30 cellular contexts compared by ENCODE assay signal in genomic region chr6:16258709-16259075, GRCh38. TPM values are rescaled to one million over a fixed set of nuclear protein-coding genes. Genes with fewer than 3 reads are reported as not detected.
DNase-seq lines count a peak whose midpoint lies in the region; FAIRE-seq and TF ChIP-seq lines count a peak whose summit lies in the region.
"Had no signal": no experiment of that assay in that cellular context is flagged by ENCODE, and none has a peak within 500 bp of the region (broad histone marks: within the 10 kb centered on the region; RNA-seq: fewer than 3 reads in every experiment).

No MANE protein-coding gene starts in this region.

- peak overlapping the region; percentile 40; the same call in 1 of the 2 replicates for H2BK12ac ChIP-seq in H1 (ENCODE audit: low read depth, low read length)

- no peaks in the 10 kb centered on the region for H3K79me1 ChIP-seq in H1 (ENCODE audit: low read depth, low read length)

- H3K27ac Mint-ChIP-seq in endothelial cell (ENCODE audit: unreplicated experiment): no peak overlapping the region
- H3K27ac Mint-ChIP-seq: activated naive CD4-positive, alpha-beta T cell treated with anti-CD3 and anti-CD28 coated beads for 36 hours; activated T-helper 1 cell treated with anti-CD3 and anti-CD28 coated beads, Interleukin-12 subunit alpha, Interleukin-12 subunit beta, Interleukin-2, Interleukin-4 antibody, amounts not matched to agents 30 ng/mL and 10 ng/mL and 1 ng/mL, durations not matched to agents 14 hours and 24 hours and 36 hours; effector memory CD8-positive, alpha-beta T cell had no signal

- no peaks in the 10 kb centered on the region for H3K9me3 Mint-ChIP-seq in endothelial cell (ENCODE audit: unreplicated experiment)
- H3K9me3 Mint-ChIP-seq: activated T-helper 1 cell treated with anti-CD3 and anti-CD28 coated beads, Interleukin-12 subunit alpha, Interleukin-12 subunit beta, Interleukin-2, Interleukin-4 antibody, amounts not matched to agents 30 ng/mL and 10 ng/mL and 1 ng/mL, durations not matched to agents 14 hours and 24 hours and 36 hours; effector memory CD8-positive, alpha-beta T cell had no signal

- H2BK120ac ChIP-seq in H1 (replicated peaks; ENCODE audit: low read depth, low read length): peak overlapping the region; percentile 44

- H3K4me3 ChIP-seq in HUES48 (ENCODE audit: low read depth, low read length) (no peak overlapping the region), H1 (ENCODE audit: extremely low read depth in 1 of 4, insufficient read depth in 2 of 4, low read depth in 3 of 4, low read length in 4 of 4) (no peak overlapping the region), sigmoid colon (no peak overlapping the region)
- H3K4me3 ChIP-seq: esophagus squamous epithelium, MG63, prostate gland had no signal

- no peak overlapping the region for H3K56ac ChIP-seq in H1 (replicated peaks; ENCODE audit: insufficient read length, low read depth, low read length)

- H4K8ac ChIP-seq in H1 (ENCODE audit: extremely low read depth, insufficient read depth, low read length): no peak overlapping the region

- TF ChIP-seq CTCF in H1 (IDR thresholded peaks at IDR 0.05; ENCODE audit: control extremely low read depth in 1 of 3, insufficient read depth in 1 of 3, low read depth in 1 of 3, low read length in 3 of 3) (no peak), sigmoid colon (IDR thresholded peaks at IDR 0.05) (no peak), endothelial cell (IDR thresholded peaks at IDR 0.05; ENCODE audit: unreplicated experiment) (no peak)

- H2AK5ac ChIP-seq in H1 (ENCODE audit: low read depth, low read length): no peak overlapping the region

- H3K23me2 ChIP-seq in H1 (ENCODE audit: low read depth, low read length): no peaks in the 10 kb centered on the region

- no peak for FAIRE-seq in H1 (lab: Jason Lieb, UNC)
- FAIRE-seq: bronchial epithelial cell, keratinocyte, small intestine, TTC549 had no signal

- intact Hi-C loops in sigmoid colon (cut with DNase I): no loop called here

- H3K9me3 ChIP-seq in HUES48 (ENCODE audit: control insufficient read depth, insufficient read depth, low read length) (no peaks in the 10 kb centered on the region), H1 (ENCODE audit: insufficient read depth in 2 of 2, low read depth in 1 of 2, low read length in 1 of 2) (no peaks in the 10 kb centered on the region), sigmoid colon (no peaks in the 10 kb centered on the region)
- H3K9me3 ChIP-seq: esophagus squamous epithelium, MG63, neutrophil, prostate gland had no signal

- H4K20me1 ChIP-seq in H1 (replicated peaks in 1 of 2; ENCODE audit: control insufficient read depth in 1 of 2, insufficient read depth in 2 of 2, low read length in 2 of 2): no peaks in the 10 kb centered on the region

- TF ChIP-seq RAD21 in H1 (IDR thresholded peaks at IDR 0.05 in 1 of 2, conservative IDR thresholded peaks at IDR 0.05 in 1 of 2; ENCODE audit: low read depth in 2 of 2, low read length in 2 of 2): no peak

- no peaks in the 10 kb centered on the region for H3K36me3 Mint-ChIP-seq in endothelial cell (ENCODE audit: low read depth, unreplicated experiment)

- H3K4me3 Mint-ChIP-seq in endothelial cell (ENCODE audit: unreplicated experiment): no peak overlapping the region
- H3K4me3 Mint-ChIP-seq: activated naive CD4-positive, alpha-beta T cell treated with anti-CD3 and anti-CD28 coated beads for 36 hours; activated T-helper 1 cell treated with anti-CD3 and anti-CD28 coated beads, Interleukin-12 subunit alpha, Interleukin-12 subunit beta, Interleukin-2, Interleukin-4 antibody, amounts not matched to agents 30 ng/mL and 10 ng/mL and 1 ng/mL, durations not matched to agents 14 hours and 24 hours and 36 hours; effector memory CD8-positive, alpha-beta T cell had no signal

- no peak overlapping the region for H3K4ac ChIP-seq in H1 (replicated peaks; ENCODE audit: insufficient read length, low read depth, low read length)

- 79% methylated on average over 6 of the region's 6 CpGs; no CpG with 5 or more reads in 1 of the 2 experiments for WGBS in H1 (ENCODE audit: extremely low coverage in 1 of 2, insufficient coverage in 1 of 2, insufficient read length in 1 of 2, insufficient replicate concordance in 2 of 2, low coverage in 1 of 2, low lambda C conversion rate in 2 of 2, missing lambda C conversion rate in 1 of 2), 2 experiments
- whole genome bisulfite sequencing in sigmoid colon, 2 donors: 80 to 86% methylated on average over 6 of the region's 6 CpGs

- peaks cover 4% of the 10 kb centered on the region for H3K27me3 Mint-ChIP-seq in endothelial cell (ENCODE audit: unreplicated experiment)

- H3K23ac ChIP-seq in H1 (ENCODE audit: insufficient read length): no peak overlapping the region

- no peak overlapping the region for H4K91ac ChIP-seq in H1 (replicated peaks; ENCODE audit: insufficient read length, low read length)

- peaks cover 17% of the 10 kb centered on the region for H3K4me1 Mint-ChIP-seq in endothelial cell (ENCODE audit: unreplicated experiment)

- H3K4me1 ChIP-seq in HUES48 (ENCODE audit: control insufficient read depth, insufficient read depth, low read length): peaks cover 7% of the 10 kb centered on the region
- H3K4me1 ChIP-seq in H1 (replicated peaks in 1 of 4; ENCODE audit: control insufficient read depth in 3 of 4, insufficient read depth in 4 of 4, low read length in 3 of 4): peaks cover 0 to 5% (median 3%) of the 10 kb centered on the region in 4 experiments; a peak in 4 of 7 replicates
- H3K4me1 ChIP-seq in sigmoid colon: peaks cover 0 to 12% (median 5%) of the 10 kb centered on the region in 4 donors
- H3K4me1 ChIP-seq: esophagus squamous epithelium, prostate gland had no signal

- TF ChIP-seq EP300 in H1 (IDR thresholded peaks at IDR 0.05; ENCODE audit: borderline replicate concordance in 1 of 2, low read depth in 2 of 2, low read length in 2 of 2) (no peak), sigmoid colon (IDR thresholded peaks at IDR 0.05) (no peak)

- TF ChIP-seq POLR2A in H1 (IDR thresholded peaks at IDR 0.05; ENCODE audit: control extremely low read depth in 1 of 2, low read depth in 2 of 2, low read length in 2 of 2) (no peak), sigmoid colon (IDR thresholded peaks at IDR 0.05) (no peak)

- no peak overlapping the region for H3K14ac ChIP-seq in H1 (ENCODE audit: insufficient read length)

- H3K9ac ChIP-seq in HUES48 (ENCODE audit: low read depth, low read length) (no peak overlapping the region), H1 (replicated peaks in 1 of 4; ENCODE audit: extremely low read depth in 1 of 4, low read depth in 3 of 4, low read length in 3 of 4) (no peak overlapping the region)

- no peak overlapping the region for H2BK20ac ChIP-seq in H1 (ENCODE audit: low read length)

- POLR2A ChIA-PET in H1 (lab: Charles Lee; ENCODE audit: partially characterized antibody): no interaction called here

- no peak overlapping the region for H2BK15ac ChIP-seq in H1 (ENCODE audit: low read length)

- H3K27me3 ChIP-seq in HUES48 (ENCODE audit: control insufficient read depth, insufficient read depth, low read length): no peaks in the 10 kb centered on the region
- no peaks in the 10 kb centered on the region for H3K27me3 ChIP-seq in H1 (replicated peaks in 1 of 4; ENCODE audit: control insufficient read depth in 3 of 4, extremely low read depth in 1 of 4, insufficient read depth in 3 of 4, low read length in 3 of 4)
- no peaks in the 10 kb centered on the region for H3K27me3 ChIP-seq in layer of hippocampus (ENCODE audit: control insufficient read depth, insufficient read depth, low read length)
- H3K27me3 ChIP-seq in sigmoid colon: no peaks in the 10 kb centered on the region
- H3K27me3 ChIP-seq: esophagus squamous epithelium, MG63, neutrophil had no signal

- CTCF ChIA-PET in H1 (lab: Charles Lee; ENCODE audit: partially characterized antibody): interaction anchor here (0.6 to 2.0 kb wide), 4 partner anchors 11 to 168 kb away, joined by 3 to 5 read pairs (median 3); no protein-coding TSS in a partner anchor

- DNase-seq in H1 (ENCODE audit: low read depth in 1 of 2, low spot score in 2 of 2) (no peak), sigmoid colon (no peak), A172 (ENCODE audit: low spot score) (no peak), AG08395 (ENCODE audit: low spot score) (no peak), endothelial cell (ENCODE audit: low spot score) (no peak), T-helper 9 cell (no peak)
- DNase-seq: activated CD4-positive, alpha-beta T cell treated with anti-CD3 and anti-CD28 coated beads, Interleukin-2, amount 50 U/mL, for 48 hours; activated naive CD4-positive, alpha-beta T cell treated with anti-CD3 and anti-CD28 coated beads for 36 hours; amniotic stem cell; COR-L47; cortex of kidney; DMS79; effector memory CD8-positive, alpha-beta T cell; esophagus squamous epithelium; GDM1; H7; mammary epithelial cell; MG63; NCI-H345; NCI-H774; small intestine; stimulated activated CD4-positive, alpha-beta T cell treated with anti-CD3 and anti-CD28 coated beads, Interleukin-1b, Interleukin-23, amount 100 ng/mL, for 48 hours had no signal

- peak overlapping the region; percentile 79; the same call in 1 of the 2 replicates for H2BK5ac ChIP-seq in H1 (ENCODE audit: low read depth, low read length)

- H4K5ac ChIP-seq in H1 (ENCODE audit: insufficient read length, low read depth, low read length): no peak overlapping the region

- peak overlapping the region; percentile 58 for H3K27ac ChIP-seq in HUES48 (ENCODE audit: low read depth, low read length)
- no peak overlapping the region for H3K27ac ChIP-seq in H1 (ENCODE audit: low read depth, low read length)
- peak overlapping the region; percentile 18 for H3K27ac ChIP-seq in layer of hippocampus (ENCODE audit: low read depth, low read length)
- peak overlapping the region in 3 of 4 donors; percentile 23 to 61 (median 42) for H3K27ac ChIP-seq in sigmoid colon
- H3K27ac ChIP-seq: esophagus squamous epithelium, neutrophil, prostate gland had no signal

- H3K4me2 ChIP-seq in H1 (ENCODE audit: insufficient read depth in 1 of 2, low read depth in 2 of 2, low read length in 2 of 2): no peak overlapping the region; a peak in 1 of 4 replicates

- H3K18ac ChIP-seq in H1 (ENCODE audit: extremely low read depth, low read length): no peak overlapping the region

- H3K36me3 ChIP-seq in HUES48 (ENCODE audit: control insufficient read depth, insufficient read depth, low read length): no peaks in the 10 kb centered on the region
- H3K36me3 ChIP-seq in H1 (ENCODE audit: control insufficient read depth in 2 of 4, insufficient read depth in 4 of 4, low read length in 3 of 4): no peaks in the 10 kb centered on the region
- peaks cover 0 to 12% (median 2%) of the 10 kb centered on the region in 4 donors for H3K36me3 ChIP-seq in sigmoid colon
- H3K36me3 ChIP-seq: esophagus squamous epithelium, MG63, neutrophil had no signal

- peak overlapping the region; percentile 79 for H2AFZ ChIP-seq in H1 (ENCODE audit: low read length)

- H3K79me2 ChIP-seq in H1 (ENCODE audit: control insufficient read depth in 1 of 2, insufficient read depth in 2 of 2, low read length in 2 of 2): no peaks in the 10 kb centered on the region

RNA-seq across cellular contexts. Expression of gene GMPR, which starts 20.3 kb away (rescaled TPM):
- 0.99 and 1.2 TPM in 2 replicates for total RNA-seq in H1 (2021; fragmentation: NEBNext Ultra II Directional; extraction: Animal tissue kit (Norgen Biotek cat#: 25700))
- 1.2 and 1.7 TPM in 2 replicates for polyA plus RNA-seq in H1 (2011; rRNA removed)
- 1.1 TPM for polyA plus RNA-seq in H1 (2011; cell fraction: cytosol; rRNA removed)
- 0.90 TPM for polyA plus RNA-seq in H1 (2011; cell fraction: nucleus; rRNA removed)
- 1.1 to 1.8 TPM (median 1.3 TPM) in 4 replicates for polyA plus RNA-seq in H1 (2012, experiment 1 of 2)
- 0.94 TPM for polyA plus RNA-seq in H1 (2012, experiment 2 of 2)
- polyA plus RNA-seq in H1 (2013, experiment 1 of 2): 2.0 TPM
- 1.9 TPM for polyA plus RNA-seq in H1 (2013, experiment 2 of 2)
- polyA minus RNA-seq in H1 (2011; rRNA and poly(A)+ RNA removed): 0.24 and 0.57 TPM in 2 replicates
- not detected for polyA minus RNA-seq in H1 (2011; cell fraction: cytosol; rRNA and poly(A)+ RNA removed)
- not detected for polyA minus RNA-seq in H1 (2011; cell fraction: nucleus; rRNA and poly(A)+ RNA removed)
- total RNA-seq in sigmoid colon: 10 to 100 TPM; 15.0 to 26.5 (median 18.4) TPM
- 1 to 10 TPM; 2.8 to 7.7 (median 3.0) TPM for polyA plus RNA-seq in sigmoid colon
- total RNA-seq in A172 (2014; rRNA removed; shearing (Covaris generic)): 6.6 and 9.6 TPM in 2 replicates
- total RNA-seq in endothelial cell (ENCODE audit: unreplicated experiment): 1.8 TPM
